In genomic region chr2:231480781-231481180, GRCh38 we compare ENCODE assay signal across 30 cellular contexts. TPM values are rescaled to one million over a fixed set of nuclear protein-coding genes. Genes with fewer than 3 reads are reported as not detected.
"Had no signal": no experiment of that assay in that cellular context is flagged by ENCODE, and none has a peak within 500 bp of the region (broad histone marks: within the 10 kb centered on the region; RNA-seq: fewer than 3 reads in every experiment).

No MANE protein-coding gene starts in this region.

- H3K27ac Mint-ChIP-seq: activated CD4-positive, alpha-beta memory T cell treated with anti-CD3 and anti-CD28 coated beads, Interleukin-2, amount 10 ng/mL, durations not matched to agents 7 days and 5 days; activated CD4-positive, alpha-beta T cell treated with anti-CD3 and anti-CD28 coated beads, Interleukin-2, amount 10 ng/mL, durations not matched to agents 7 days and 5 days; activated naive CD8-positive, alpha-beta T cell; dendritic cell treated with granulocyte-macrophage colony-stimulating factor and Interleukin-4, amounts not matched to agents 40 ng/mL and 50 ng/mL, for 4 days; WTC11 had no signal

- H3K4me3 ChIP-seq: coronary artery, dorsolateral prefrontal cortex, esophagus muscularis mucosa, gastrocnemius medialis, heart left ventricle had no signal

- H3K27ac ChIP-seq: brain microvascular endothelial cell, coronary artery, dorsolateral prefrontal cortex, esophagus muscularis mucosa, foreskin keratinocyte, gastrocnemius medialis, heart left ventricle had no signal

- H3K27me3 ChIP-seq: brain microvascular endothelial cell, dorsolateral prefrontal cortex, esophagus muscularis mucosa, gastrocnemius medialis, heart left ventricle had no signal

- FAIRE-seq: astrocyte, bronchial epithelial cell had no signal

- H3K27me3 Mint-ChIP-seq: activated CD4-positive, alpha-beta memory T cell treated with anti-CD3 and anti-CD28 coated beads, Interleukin-2, amount 10 ng/mL, durations not matched to agents 7 days and 5 days; activated CD4-positive, alpha-beta T cell treated with anti-CD3 and anti-CD28 coated beads, Interleukin-2, amount 10 ng/mL, durations not matched to agents 7 days and 5 days; activated naive CD8-positive, alpha-beta T cell; central memory CD8-positive, alpha-beta T cell had no signal

- H3K4me1 ChIP-seq: foreskin keratinocyte, gastrocnemius medialis had no signal

- ATAC-seq: foreskin keratinocyte, gastrocnemius medialis, heart left ventricle, WTC11 had no signal

- H3K4me3 Mint-ChIP-seq: activated CD4-positive, alpha-beta memory T cell treated with anti-CD3 and anti-CD28 coated beads, Interleukin-2, amount 10 ng/mL, durations not matched to agents 7 days and 5 days; activated CD4-positive, alpha-beta T cell treated with anti-CD3 and anti-CD28 coated beads, Interleukin-2, amount 10 ng/mL, durations not matched to agents 7 days and 5 days; activated naive CD8-positive, alpha-beta T cell; central memory CD8-positive, alpha-beta T cell; dendritic cell treated with granulocyte-macrophage colony-stimulating factor and Interleukin-4, amounts not matched to agents 40 ng/mL and 50 ng/mL, for 4 days; WTC11 had no signal

- H3K36me3 Mint-ChIP-seq: activated naive CD8-positive, alpha-beta T cell; WTC11 had no signal

- DNase-seq: activated CD4-positive, alpha-beta memory T cell treated with anti-CD3 and anti-CD28 coated beads, Interleukin-2, amount 10 ng/mL, durations not matched to agents 7 days and 5 days; activated CD4-positive, alpha-beta T cell treated with anti-CD3 and anti-CD28 coated beads for 1 hour; activated CD4-positive, alpha-beta T cell treated with anti-CD3 and anti-CD28 coated beads for 4 hours; activated CD4-positive, alpha-beta T cell treated with anti-CD3 and anti-CD28 coated beads, Interleukin-2, amount 10 ng/mL, durations not matched to agents 7 days and 5 days; activated CD4-positive, alpha-beta T cell treated with anti-CD3 and anti-CD28 coated beads, Interleukin-2, amount 50 U/mL, for 4 hours; activated CD8-positive, alpha-beta memory T cell treated with anti-CD3 and anti-CD28 coated beads, Interleukin-2, amount 50 U/mL, for 4 hours; activated gamma-delta T cell treated with Interleukin-2 at 50 U/mL for 16 hours; activated naive CD4-positive, alpha-beta T cell treated with anti-CD3 and anti-CD28 coated beads, Interleukin-2, amount 50 U/mL, for 16 hours; activated naive CD4-positive, alpha-beta T cell treated with Interleukin-2 at 50 U/mL for 16 hours; activated T-cell treated with anti-CD3 and anti-CD28 coated beads, Interleukin-2, amount 50 U/mL, for 1 hour; activated T-cell treated with anti-CD3 and anti-CD28 coated beads, Interleukin-2, amount 50 U/mL, for 48 hours; amniotic stem cell; anterior cingulate cortex; brain microvascular endothelial cell; effector memory CD4-positive, alpha-beta T cell; erythroblast; foreskin keratinocyte; gastrocnemius medialis; glutamatergic neuron; heart left ventricle; T-helper 2 cell had no signal

- H3K36me3 ChIP-seq: brain microvascular endothelial cell, esophagus muscularis mucosa, gastrocnemius medialis, heart left ventricle had no signal

- H3K9me3 ChIP-seq: esophagus muscularis mucosa, gastrocnemius medialis, heart left ventricle had no signal

- H3K9me3 Mint-ChIP-seq: activated CD4-positive, alpha-beta memory T cell treated with anti-CD3 and anti-CD28 coated beads, Interleukin-2, amount 10 ng/mL, durations not matched to agents 7 days and 5 days; activated CD4-positive, alpha-beta T cell treated with anti-CD3 and anti-CD28 coated beads, Interleukin-2, amount 10 ng/mL, durations not matched to agents 7 days and 5 days; central memory CD8-positive, alpha-beta T cell; dendritic cell treated with granulocyte-macrophage colony-stimulating factor and Interleukin-4, amounts not matched to agents 40 ng/mL and 50 ng/mL, for 4 days had no signal

RNA-seq across cellular contexts. Expression of gene NMUR1, which starts 49.5 kb away (rescaled TPM):
- total RNA-seq: astrocyte, bronchial epithelial cell, foreskin keratinocyte had no signal
- polyA plus RNA-seq: foreskin keratinocyte had no signal
